ENCODE assay signal across 9 cellular contexts in the genomic region with DNA sequence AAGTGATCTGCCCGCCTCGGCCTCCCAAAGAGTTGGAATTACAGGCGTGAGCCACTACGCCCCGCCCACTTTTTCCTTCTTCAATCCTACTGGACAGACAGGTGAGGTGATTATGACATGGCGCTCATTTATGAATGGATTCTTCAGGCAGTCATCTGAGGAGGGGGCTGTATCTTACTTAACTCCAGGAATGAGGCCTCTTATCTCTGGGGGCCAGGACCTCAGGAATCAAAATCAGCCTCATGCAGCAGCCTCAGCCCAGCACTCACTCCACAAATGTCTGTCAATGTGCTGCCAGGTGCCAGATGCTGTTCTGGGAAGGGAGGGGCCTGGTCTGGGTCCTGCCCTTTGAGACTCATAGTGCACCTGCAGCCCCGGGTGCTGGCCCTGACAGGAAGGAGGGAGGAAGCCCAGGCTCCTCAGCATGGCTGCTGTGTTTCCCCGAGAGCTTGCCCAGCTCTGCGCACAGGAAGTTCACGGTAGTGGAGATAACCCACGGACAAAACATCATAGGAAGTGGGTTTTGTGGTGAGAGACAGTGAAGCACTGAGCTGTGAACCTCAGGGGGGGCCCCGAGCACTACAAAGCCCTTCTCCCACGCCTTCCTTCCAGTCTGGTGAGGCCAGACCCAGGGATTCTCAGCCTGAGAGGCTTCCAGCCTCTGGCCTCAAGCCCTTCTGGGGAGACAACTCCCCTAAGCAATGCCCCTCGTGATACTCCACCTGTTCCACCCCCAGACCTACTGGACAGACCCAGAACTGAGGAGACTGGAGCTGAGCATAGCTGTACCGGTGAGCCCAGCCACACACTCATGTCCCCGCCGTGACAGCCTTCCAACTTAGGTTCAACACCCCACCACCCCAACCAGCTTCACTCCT. TPM values are rescaled to one million over a fixed set of nuclear protein-coding genes. Genes with fewer than 3 reads are reported as not detected.
A peak's percentile ranks its signal among the peaks of the same experiment; 100 is the strongest.
DNase-seq lines count a peak whose midpoint lies in the region; ATAC-seq and TF ChIP-seq lines count a peak whose summit lies in the region.
"Had no signal": no experiment of that assay in that cellular context is flagged by ENCODE, and none has a peak within 500 bp of the region (broad histone marks: within the 10 kb centered on the region; RNA-seq: fewer than 3 reads in every experiment).

No MANE protein-coding gene starts in this region.

- CTCF ChIA-PET in activated CD8-positive, alpha-beta T cell treated with anti-CD3 and anti-CD28 coated beads for 36 hours (lab: Charles Lee): interaction anchor here (1.0 to 2.1 kb wide), 8 partner anchors 8 to 163 kb away, joined by 3 to 9 read pairs (median 4); no protein-coding TSS in a partner anchor

- TF ChIP-seq CTCF in activated CD8-positive, alpha-beta T cell treated with anti-CD3 and anti-CD28 coated beads for 36 hours (IDR thresholded peaks at IDR 0.05): no peak
- no peak for TF ChIP-seq CTCF in glutamatergic neuron (IDR thresholded peaks at IDR 0.05; ENCODE audit: partially characterized antibody, unreplicated experiment)

- no peaks in the 10 kb centered on the region for H3K27me3 Mint-ChIP-seq in activated CD8-positive, alpha-beta T cell treated with anti-CD3 and anti-CD28 coated beads for 36 hours
- H3K27me3 Mint-ChIP-seq in glutamatergic neuron (ENCODE audit: unreplicated experiment): no peaks in the 10 kb centered on the region

- POLR2A ChIA-PET in activated CD8-positive, alpha-beta T cell treated with anti-CD3 and anti-CD28 coated beads for 36 hours (lab: Charles Lee): interaction anchor here (0.6 to 1.7 kb wide), 10 partner anchors 9 to 285 kb away, joined by 3 to 7 read pairs (median 4); no protein-coding TSS in a partner anchor

- peak overlapping the region; percentile 48 for H3K4me3 Mint-ChIP-seq in activated CD8-positive, alpha-beta T cell treated with anti-CD3 and anti-CD28 coated beads for 36 hours
- H3K4me3 Mint-ChIP-seq in glutamatergic neuron (ENCODE audit: unreplicated experiment): no peak overlapping the region

- peak; percentile 34 for TF ChIP-seq POLR2A in erythroblast (IDR thresholded peaks at IDR 0.05; ENCODE audit: low read length)

- H3K9me3 Mint-ChIP-seq in activated CD8-positive, alpha-beta T cell treated with anti-CD3 and anti-CD28 coated beads for 36 hours: no peaks in the 10 kb centered on the region
- no peaks in the 10 kb centered on the region for H3K9me3 Mint-ChIP-seq in glutamatergic neuron (ENCODE audit: unreplicated experiment)

- peaks cover 48% of the 10 kb centered on the region for H3K4me1 Mint-ChIP-seq in activated CD8-positive, alpha-beta T cell treated with anti-CD3 and anti-CD28 coated beads for 36 hours (ENCODE audit: low read depth)
- no peaks in the 10 kb centered on the region for H3K4me1 Mint-ChIP-seq in glutamatergic neuron (ENCODE audit: low read depth, unreplicated experiment)

- DNase-seq in NCI-H345 (lab: John Stamatoyannopoulos, UW): peak; percentile 26
- peak; percentile 96 for DNase-seq in activated CD8-positive, alpha-beta T cell treated with anti-CD3 and anti-CD28 coated beads for 36 hours
- DNase-seq in erythroblast (lab: John Stamatoyannopoulos, UW): peak; percentile 67 to 88
- DNase-seq in stimulated activated CD4-positive, alpha-beta T cell treated with anti-CD3 and anti-CD28 coated beads, Interleukin-15, amount 100 ng/mL, for 24 hours: peak; percentile 87
- no peak for DNase-seq in glutamatergic neuron
- no peak for DNase-seq in putamen (ENCODE audit: low spot score)

- peaks cover 41% of the 10 kb centered on the region for H3K36me3 Mint-ChIP-seq in activated CD8-positive, alpha-beta T cell treated with anti-CD3 and anti-CD28 coated beads for 36 hours (ENCODE audit: low read depth)
- no peaks in the 10 kb centered on the region for H3K36me3 Mint-ChIP-seq in glutamatergic neuron (ENCODE audit: unreplicated experiment)

- intact Hi-C loops in activated CD8-positive, alpha-beta T cell treated with anti-CD3 and anti-CD28 coated beads for 36 hours (cut with micrococcal nuclease): no loop called here

- ATAC-seq in GM18870 (IDR thresholded peaks at IDR 0.05; ENCODE audit: unreplicated experiment): peak; percentile 98
- peak; percentile 96 for ATAC-seq in HG02852 (IDR thresholded peaks at IDR 0.05; ENCODE audit: unreplicated experiment)
- ATAC-seq in activated CD8-positive, alpha-beta T cell treated with anti-CD3 and anti-CD28 coated beads for 36 hours: peak; percentile 98

- peak overlapping the region; percentile 84 for H3K27ac Mint-ChIP-seq in activated CD8-positive, alpha-beta T cell treated with anti-CD3 and anti-CD28 coated beads for 36 hours
- no peak overlapping the region for H3K27ac Mint-ChIP-seq in glutamatergic neuron (ENCODE audit: unreplicated experiment)

RNA-seq across cellular contexts. Expression of gene GALNT6, which starts 22.3 kb away (rescaled TPM):
- total RNA-seq in activated CD8-positive, alpha-beta T cell treated with anti-CD3 and anti-CD28 coated beads for 36 hours: 10 to 100 TPM; 18.0 to 22.3 TPM
- 0.39 TPM for total RNA-seq in glutamatergic neuron (ENCODE audit: unreplicated experiment)

RNA-seq across cellular contexts. Expression of gene CELA1, which starts 22.4 kb away (rescaled TPM):
- under 1 TPM in 1 of 2 experiments, not detected in 1; 0.29 TPM for total RNA-seq in activated CD8-positive, alpha-beta T cell treated with anti-CD3 and anti-CD28 coated beads for 36 hours
- not detected for total RNA-seq in glutamatergic neuron (ENCODE audit: unreplicated experiment)
- total RNA-seq: suprapubic skin had no signal

RNA-seq across cellular contexts. Expression of gene BIN2, which starts 44.9 kb away (rescaled TPM):
- total RNA-seq in activated CD8-positive, alpha-beta T cell treated with anti-CD3 and anti-CD28 coated beads for 36 hours: 10 to 100 TPM; 39.5 to 41.7 TPM
- total RNA-seq in glutamatergic neuron (ENCODE audit: unreplicated experiment): not detected

RNA-seq across cellular contexts. Expression of gene SLC4A8, which starts 55.8 kb away (rescaled TPM):
- total RNA-seq in activated CD8-positive, alpha-beta T cell treated with anti-CD3 and anti-CD28 coated beads for 36 hours: 1 to 10 TPM; 1.1 to 2.7 TPM
- total RNA-seq in glutamatergic neuron (ENCODE audit: unreplicated experiment): 80.0 TPM

Comparison
In these comparisons a context has a peak if more than half of its experiments do, and no peak if none do; other contexts are left out.
1. DNase-seq: peak in NCI-H345 (single experiment), activated CD8-positive, alpha-beta T cell treated with anti-CD3 and anti-CD28 coated beads for 36 hours (single experiment), erythroblast (2 of 2) and stimulated activated CD4-positive, alpha-beta T cell treated with anti-CD3 and anti-CD28 coated beads, Interleukin-15, amount 100 ng/mL, for 24 hours (single experiment); none in glutamatergic neuron (single experiment) and putamen (single experiment).
2. RNA of gene GALNT6, which starts 22.3 kb away (total RNA-seq): 18.0 to 22.3 TPM in activated CD8-positive, alpha-beta T cell treated with anti-CD3 and anti-CD28 coated beads for 36 hours; 0.39 TPM in glutamatergic neuron (single experiment); every median in the first group is over 10 times any median in the second.
3. RNA of gene BIN2, which starts 44.9 kb away (total RNA-seq): 39.5 to 41.7 TPM in activated CD8-positive, alpha-beta T cell treated with anti-CD3 and anti-CD28 coated beads for 36 hours; not detected in glutamatergic neuron (single experiment); every median in the first group is over 10 times any median in the second.
4. Peak in every context shown above with its lines, with median percentiles within 50 percentile points of each other: ATAC-seq.